In the genomic region with DNA sequence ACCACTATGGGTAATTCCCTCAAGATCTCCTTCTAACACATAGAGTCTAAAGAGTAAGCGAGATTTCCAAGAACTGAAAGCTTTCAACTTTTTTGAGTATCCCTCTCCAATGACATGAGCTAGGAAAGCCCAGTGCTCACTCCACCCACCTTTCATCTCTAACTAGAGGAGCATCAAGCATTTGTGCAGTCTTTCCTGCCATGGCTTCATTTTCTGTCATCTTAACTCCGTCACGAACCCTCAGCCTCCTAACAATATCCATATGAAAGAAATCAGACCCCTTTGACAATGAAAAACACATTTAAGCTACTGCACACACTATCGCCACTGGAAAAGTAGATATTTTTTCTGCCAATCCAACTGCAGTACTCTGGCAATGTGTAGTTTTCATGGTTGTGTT, we compare ENCODE assay signal across 18 cellular contexts.
A peak's percentile ranks its signal among the peaks of the same experiment; 100 is the strongest.
DNase-seq lines count a peak whose midpoint lies in the region; ATAC-seq and TF ChIP-seq lines count a peak whose summit lies in the region.
"Had no signal": no experiment of that assay in that cellular context is flagged by ENCODE, and none has a peak within 500 bp of the region (broad histone marks: within the 10 kb centered on the region; RNA-seq: fewer than 3 reads in every experiment).

No MANE protein-coding gene starts in this region.

- H3K4me1 ChIP-seq in KMS-11 (ENCODE audit: low read depth, poor library complexity, severe bottlenecking) (peaks cover 91% of the 10 kb centered on the region), osteoblast (ENCODE audit: insufficient read depth, low read length) (peaks cover 25% of the 10 kb centered on the region)

- peak overlapping the region; percentile 2; the same call in 1 of the 2 replicates for H3K4me2 ChIP-seq in KMS-11
- H3K4me2 ChIP-seq in osteoblast (ENCODE audit: insufficient read depth, low read length): no peak overlapping the region

- no peak overlapping the region for H3K4me3 ChIP-seq in KMS-11 (IDR thresholded peaks at IDR 0.05; ENCODE audit: insufficient read depth, low read depth, low read length)
- no peak overlapping the region for H3K4me3 ChIP-seq in osteoblast (ENCODE audit: insufficient read depth, low read length)
- H3K4me3 ChIP-seq: GM23248, MG63 had no signal

- DNase-seq in AG09319 (ENCODE audit: extremely low read depth, low read depth) (peak; percentile 68), osteoblast (ENCODE audit: insufficient read length, low spot score, missing footprints) (peak; percentile 45), DMS 273 treated with DMSO at 0.1 percent for 48 hours (lab: John Stamatoyannopoulos, UW) (no peak), left lobe of liver (ENCODE audit: low spot score) (no peak), HFFc6 (no peak)
- DNase-seq in activated naive CD8-positive, alpha-beta T cell treated with anti-CD3 and anti-CD28 coated beads, Interleukin-2, amount 50 U/mL, for 24 hours: no peak
- DNase-seq: DMS79 treated with DMSO at 0.1 percent for 48 hours, GM23248, H9, MG63, NCI-H1417, NCI-H187, NCI-H446 treated with DMSO at 0.1 percent for 48 hours, NCI-H526 treated with DMSO at 0.1 percent for 48 hours, Right ventricle myocardium superior had no signal

- H3K27me3 ChIP-seq in KMS-11 (ENCODE audit: insufficient read depth, low read depth) (no peaks in the 10 kb centered on the region), osteoblast (ENCODE audit: insufficient read depth, low read length) (no peaks in the 10 kb centered on the region)
- H3K27me3 ChIP-seq: MG63 had no signal

- ATAC-seq in activated naive CD8-positive, alpha-beta T cell treated with anti-CD3 and anti-CD28 coated beads, Interleukin-2, amount 50 U/mL, for 24 hours: no peak
- no peak for ATAC-seq in left lobe of liver

- peak overlapping the region; percentile 1 for H3K4me3 Mint-ChIP-seq in activated naive CD8-positive, alpha-beta T cell treated with anti-CD3 and anti-CD28 coated beads, Interleukin-2, amount 50 U/mL, for 24 hours
- no peak overlapping the region for H3K4me3 Mint-ChIP-seq in HFFc6
- H3K4me3 Mint-ChIP-seq: B cell, CD14-positive monocyte, H9 had no signal

- H3K9me3 Mint-ChIP-seq in activated naive CD8-positive, alpha-beta T cell treated with anti-CD3 and anti-CD28 coated beads, Interleukin-2, amount 50 U/mL, for 24 hours: no peaks in the 10 kb centered on the region
- no peaks in the 10 kb centered on the region for H3K9me3 Mint-ChIP-seq in HFFc6
- H3K9me3 Mint-ChIP-seq: CD14-positive monocyte, H9 had no signal

- H3K27ac Mint-ChIP-seq in activated naive CD8-positive, alpha-beta T cell treated with anti-CD3 and anti-CD28 coated beads, Interleukin-2, amount 50 U/mL, for 24 hours: no peak overlapping the region
- no peak overlapping the region for H3K27ac Mint-ChIP-seq in HFFc6
- H3K27ac Mint-ChIP-seq: B cell had no signal

- H3K36me3 ChIP-seq in KMS-11 (ENCODE audit: insufficient read depth) (peaks cover 20% of the 10 kb centered on the region; the same call in 1 of the 2 replicates), osteoblast (ENCODE audit: insufficient read depth, low read length) (peaks cover 21% of the 10 kb centered on the region)
- H3K36me3 ChIP-seq: MG63 had no signal

- H3K27me3 Mint-ChIP-seq in activated naive CD8-positive, alpha-beta T cell treated with anti-CD3 and anti-CD28 coated beads, Interleukin-2, amount 50 U/mL, for 24 hours: no peaks in the 10 kb centered on the region
- peaks cover 2% of the 10 kb centered on the region; the same call in 1 of the 2 replicates for H3K27me3 Mint-ChIP-seq in HFFc6 (ENCODE audit: insufficient read depth)
- H3K27me3 Mint-ChIP-seq: B cell had no signal

- H4K20me1 ChIP-seq in KMS-11 (ENCODE audit: insufficient read depth) (peaks cover 36% of the 10 kb centered on the region), osteoblast (ENCODE audit: insufficient read depth, low read length) (no peaks in the 10 kb centered on the region)

- H3K4me1 Mint-ChIP-seq in activated naive CD8-positive, alpha-beta T cell treated with anti-CD3 and anti-CD28 coated beads, Interleukin-2, amount 50 U/mL, for 24 hours: peaks cover 50% of the 10 kb centered on the region
- peaks cover 16% of the 10 kb centered on the region for H3K4me1 Mint-ChIP-seq in HFFc6 (ENCODE audit: low read depth)
- H3K4me1 Mint-ChIP-seq: B cell had no signal

- TF ChIP-seq CTCF in AG09319 (IDR thresholded peaks at IDR 0.05; ENCODE audit: low read depth, low read length) (no peak), KMS-11 (conservative IDR thresholded peaks at IDR 0.05; ENCODE audit: low read depth, low read length) (no peak), osteoblast (IDR thresholded peaks at IDR 0.05; ENCODE audit: extremely low read depth, low read depth, low read length) (no peak), HFFc6 (IDR thresholded peaks at IDR 0.05) (no peak)

- no peak overlapping the region for H3K9ac ChIP-seq in KMS-11
- H3K9ac ChIP-seq: GM23248 had no signal

- H3K36me3 Mint-ChIP-seq in activated naive CD8-positive, alpha-beta T cell treated with anti-CD3 and anti-CD28 coated beads, Interleukin-2, amount 50 U/mL, for 24 hours (ENCODE audit: low read depth): peaks cover 35% of the 10 kb centered on the region
- H3K36me3 Mint-ChIP-seq in HFFc6 (ENCODE audit: low read depth): peaks cover 40% of the 10 kb centered on the region

- H3K27ac ChIP-seq in KMS-11 (no peak overlapping the region), osteoblast (ENCODE audit: low read depth, low read length) (no peak overlapping the region)
- H3K27ac ChIP-seq: GM23248 had no signal

- H3K9me3 ChIP-seq in osteoblast (ENCODE audit: low read depth, low read length): no peaks in the 10 kb centered on the region
- H3K9me3 ChIP-seq: MG63 had no signal

- no peak overlapping the region for H2AFZ ChIP-seq in KMS-11 (ENCODE audit: low read depth)
- no peak overlapping the region for H2AFZ ChIP-seq in osteoblast (ENCODE audit: low read length)
- H2AFZ ChIP-seq: GM23248 had no signal

- peaks cover 97% of the 10 kb centered on the region for H3K79me2 ChIP-seq in KMS-11 (ENCODE audit: insufficient read depth, low read depth)
- peaks cover 36% of the 10 kb centered on the region for H3K79me2 ChIP-seq in osteoblast (ENCODE audit: insufficient read depth, low read length)

Comparison
In these comparisons a context has a peak if more than half of its experiments do, and no peak if none do; other contexts are left out.
1. DNase-seq: peak in AG09319 (single experiment) and osteoblast (single experiment); none in activated naive CD8-positive, alpha-beta T cell treated with anti-CD3 and anti-CD28 coated beads, Interleukin-2, amount 50 U/mL, for 24 hours (single experiment), DMS 273 treated with DMSO at 0.1 percent for 48 hours (single experiment), left lobe of liver (single experiment) and HFFc6 (single experiment).